29 cellular contexts compared by ENCODE assay signal in genomic region chr1:234632225-234632624, GRCh38. TPM values are rescaled to one million over a fixed set of nuclear protein-coding genes. Genes with fewer than 3 reads are reported as not detected.
DNase-seq lines count a peak whose midpoint lies in the region; FAIRE-seq and TF ChIP-seq lines count a peak whose summit lies in the region.
"Had no signal": no experiment of that assay in that cellular context is flagged by ENCODE, and none has a peak within 500 bp of the region (broad histone marks: within the 10 kb centered on the region; RNA-seq: fewer than 3 reads in every experiment).

No MANE protein-coding gene starts in this region.

- H3K4me3 Mint-ChIP-seq in Caco-2 (ENCODE audit: unreplicated experiment) = no peak overlapping the region
- H3K4me3 Mint-ChIP-seq: activated CD8-positive, alpha-beta T cell treated with anti-CD3 and anti-CD28 coated beads, Interleukin-2, amount 10 ng/mL, durations not matched to agents 7 days and 5 days; activated naive CD8-positive, alpha-beta T cell treated with anti-CD3 and anti-CD28 coated beads, Interleukin-2, amount 50 U/mL, for 24 hours; stimulated activated memory B cell treated with anti-CD40 and anti-IgM and Interleukin-4, amounts not matched to agents 10 μg/mL and 1 μg/mL and 100 μg/mL, for 72 hours; T-helper 1 cell treated with Interleukin-12 subunit alpha and Interleukin-12 subunit beta and Interleukin-4 antibody, amounts not matched to agents 30 μg/mL and 1 μg/mL, for 36 hours had no signal

- dilution Hi-C loops in endothelial cell of umbilical vein (cut with MboI; ENCODE audit: extremely low pct_ligation_motif_present, low sequenced_read_pairs) = no loop called here

- H4K20me1 ChIP-seq in PC-9 (ENCODE audit: insufficient read depth) = no peaks in the 10 kb centered on the region
- H4K20me1 ChIP-seq in endothelial cell of umbilical vein (replicated peaks; ENCODE audit: control insufficient read depth, extremely low read depth, insufficient read depth, low read length) = no peaks in the 10 kb centered on the region
- no peaks in the 10 kb centered on the region for H4K20me1 ChIP-seq in osteoblast (ENCODE audit: insufficient read depth, low read length)

- intact Hi-C loops in Caco-2 (cut with micrococcal nuclease; ENCODE audit: unreplicated experiment) (no loop called here), PC-9 (cut with micrococcal nuclease; ENCODE audit: unreplicated experiment) (loop anchor here (2.0 kb wide), 2 partner anchors 23 to 53 kb away; no protein-coding TSS in a partner anchor), endothelial cell of umbilical vein (cut with micrococcal nuclease) (no loop called here)

- peaks cover 5% of the 10 kb centered on the region for H3K36me3 Mint-ChIP-seq in Caco-2 (ENCODE audit: insufficient read depth, unreplicated experiment)
- H3K36me3 Mint-ChIP-seq: stimulated activated memory B cell treated with anti-CD40 and anti-IgM and Interleukin-4, amounts not matched to agents 10 μg/mL and 1 μg/mL and 100 μg/mL, for 72 hours had no signal

- in situ Hi-C loops in ACHN (cut with HindIII; ENCODE audit: low pct_ligation_motif_present, low pct_unique_long_range_greater_than_20kb, low sequenced_read_pairs) = no loop called here

- H3K27me3 ChIP-seq in Caco-2 (replicated peaks; ENCODE audit: control insufficient read depth, insufficient read depth, low read length) = no peaks in the 10 kb centered on the region
- H3K27me3 ChIP-seq in PC-9 (ENCODE audit: insufficient read depth, low read depth) = no peaks in the 10 kb centered on the region
- no peaks in the 10 kb centered on the region for H3K27me3 ChIP-seq in endothelial cell of umbilical vein (ENCODE audit: control insufficient read depth in 2 of 2, insufficient read depth in 2 of 2, low read length in 2 of 2)
- H3K27me3 ChIP-seq in osteoblast (ENCODE audit: insufficient read depth, low read length) = no peaks in the 10 kb centered on the region
- H3K27me3 ChIP-seq: esophagus squamous epithelium, neutrophil, Peyer's patch, SJCRH30, spleen, testis had no signal

- no peak overlapping the region for H2AFZ ChIP-seq in PC-9
- no peak overlapping the region for H2AFZ ChIP-seq in endothelial cell of umbilical vein (ENCODE audit: low read depth, low read length)
- peak overlapping the region; percentile 49 for H2AFZ ChIP-seq in osteoblast (ENCODE audit: low read length)

- no peaks in the 10 kb centered on the region for H3K9me3 Mint-ChIP-seq in Caco-2 (ENCODE audit: unreplicated experiment)
- H3K9me3 Mint-ChIP-seq: activated naive CD8-positive, alpha-beta T cell treated with anti-CD3 and anti-CD28 coated beads, Interleukin-2, amount 50 U/mL, for 24 hours; stimulated activated memory B cell treated with anti-CD40 and anti-IgM and Interleukin-4, amounts not matched to agents 10 μg/mL and 1 μg/mL and 100 μg/mL, for 72 hours; T-helper 1 cell treated with Interleukin-12 subunit alpha and Interleukin-12 subunit beta and Interleukin-4 antibody, amounts not matched to agents 30 μg/mL and 1 μg/mL, for 36 hours had no signal

- peak overlapping the region; percentile 80 for H3K9ac ChIP-seq in endothelial cell of umbilical vein (replicated peaks; ENCODE audit: extremely low read depth, insufficient read depth, low read length)

- H3F3A ChIP-seq in PC-9 (ENCODE audit: insufficient read depth, low read depth) = peaks cover 33% of the 10 kb centered on the region

- FAIRE-seq in endothelial cell of umbilical vein (lab: Jason Lieb, UNC) = no peak
- FAIRE-seq: D721Med, GM12892 had no signal

- H3K27ac Mint-ChIP-seq in Caco-2 (ENCODE audit: unreplicated experiment) = peak overlapping the region; percentile 76
- H3K27ac Mint-ChIP-seq: activated CD8-positive, alpha-beta T cell treated with anti-CD3 and anti-CD28 coated beads, Interleukin-2, amount 10 ng/mL, durations not matched to agents 7 days and 5 days; activated naive CD8-positive, alpha-beta T cell treated with anti-CD3 and anti-CD28 coated beads, Interleukin-2, amount 50 U/mL, for 24 hours; stimulated activated memory B cell treated with anti-CD40 and anti-IgM and Interleukin-4, amounts not matched to agents 10 μg/mL and 1 μg/mL and 100 μg/mL, for 72 hours; T-helper 1 cell treated with Interleukin-12 subunit alpha and Interleukin-12 subunit beta and Interleukin-4 antibody, amounts not matched to agents 30 μg/mL and 1 μg/mL, for 36 hours had no signal

- H3K9me3 ChIP-seq in Caco-2 (no peaks in the 10 kb centered on the region), PC-9 (ENCODE audit: insufficient read depth, low read depth) (no peaks in the 10 kb centered on the region), endothelial cell of umbilical vein (replicated peaks; ENCODE audit: control insufficient read depth, insufficient read depth, low read length) (no peaks in the 10 kb centered on the region), osteoblast (ENCODE audit: low read depth, low read length) (no peaks in the 10 kb centered on the region)
- H3K9me3 ChIP-seq: esophagus squamous epithelium, neutrophil, Peyer's patch, SJCRH30, spleen, testis had no signal

- POLR2A ChIA-PET in Caco-2 (lab: Charles Lee) (interaction anchor here (0.8 to 1.5 kb wide), 2 partner anchors 15 to 20 kb away, joined by 3 to 9 read pairs; no protein-coding TSS in a partner anchor), PC-9 (lab: Charles Lee; ENCODE audit: unreplicated experiment) (interaction anchor here (0.5 to 1.4 kb wide), 8 partner anchors 12 to 1896 kb away, joined by 3 to 34 read pairs (median 6); no protein-coding TSS in a partner anchor), endothelial cell of umbilical vein (lab: Charles Lee) (interaction anchor here (1.0 to 1.9 kb wide), 4 partner anchors 19 to 92 kb away, joined by 4 to 10 read pairs (median 8); no protein-coding TSS in a partner anchor)

- DNase-seq in Caco-2 = no peak
- DNase-seq in PC-9 = no peak
- DNase-seq in endothelial cell of umbilical vein (ENCODE audit: low read depth, low spot score) = no peak
- no peak for DNase-seq in osteoblast (ENCODE audit: insufficient read length, low spot score, missing footprints)
- no peak for DNase-seq in ACHN
- no peak for DNase-seq in NCI-H2081 (lab: John Stamatoyannopoulos, UW)
- DNase-seq in RPMI8226 = no peak
- DNase-seq in HPDE6-E6E7 (ENCODE audit: extremely low spot score) = no peak
- DNase-seq: activated CD8-positive, alpha-beta T cell treated with anti-CD3 and anti-CD28 coated beads, Interleukin-2, amount 10 ng/mL, durations not matched to agents 7 days and 5 days; activated gamma-delta T cell; activated naive CD8-positive, alpha-beta T cell treated with anti-CD3 and anti-CD28 coated beads, Interleukin-2, amount 50 U/mL, for 24 hours; effector CD8-positive, alpha-beta T cell; esophagus squamous epithelium; islet precursor cell; MM.1S; NCI-H1417 treated with DMSO at 0.1 percent for 48 hours; NCI-H524; NK-92 treated with Interleukin-12 subunit alpha and Interleukin-12 subunit beta, amount 100 ng/mL, for 24 hours; Peyer's patch; SJCRH30; spleen; stimulated activated CD4-positive, alpha-beta T cell treated with anti-CD3 and anti-CD28 coated beads, Interleukin-4, amount 100 ng/mL, for 1 hour; testis had no signal

- no peaks in the 10 kb centered on the region for H3K27me3 Mint-ChIP-seq in Caco-2 (ENCODE audit: insufficient read depth, unreplicated experiment)
- H3K27me3 Mint-ChIP-seq: activated naive CD8-positive, alpha-beta T cell treated with anti-CD3 and anti-CD28 coated beads, Interleukin-2, amount 50 U/mL, for 24 hours; stimulated activated memory B cell treated with anti-CD40 and anti-IgM and Interleukin-4, amounts not matched to agents 10 μg/mL and 1 μg/mL and 100 μg/mL, for 72 hours had no signal

- TF ChIP-seq CTCF in Caco-2 (IDR thresholded peaks at IDR 0.05; ENCODE audit: insufficient read depth in 1 of 2, low read depth in 1 of 2, low read length in 1 of 2, severe bottlenecking in 1 of 2, unreplicated experiment in 1 of 2) (no peak), PC-9 (conservative IDR thresholded peaks at IDR 0.05) (no peak), endothelial cell of umbilical vein (IDR thresholded peaks at IDR 0.05; ENCODE audit: extremely low read depth in 1 of 2, insufficient read depth in 1 of 2, low read depth in 1 of 2, low read length in 2 of 2) (no peak), osteoblast (IDR thresholded peaks at IDR 0.05; ENCODE audit: extremely low read depth, low read depth, low read length) (no peak)

- BruUV-seq in Caco-2 (replicated peaks; lab: Mats Ljungman, UMichigan) (TSS peak; percentile 66), PC-9 (replicated peaks; lab: Mats Ljungman, UMichigan) (TSS peak; percentile 98), endothelial cell of umbilical vein (replicated peaks; lab: Mats Ljungman, UMichigan) (TSS peak; percentile 92)

- no peaks in the 10 kb centered on the region for H3K9me1 ChIP-seq in endothelial cell of umbilical vein (replicated peaks; ENCODE audit: control insufficient read depth, extremely low read depth, insufficient read depth, low read length)

- CTCF ChIA-PET in Caco-2 (lab: Charles Lee) (no interaction called here), PC-9 (lab: Charles Lee) (interaction anchor here (0.6 kb wide), 2 partner anchors 130 to 427 kb away, joined by 3 to 16 read pairs; no protein-coding TSS in a partner anchor), endothelial cell of umbilical vein (lab: Charles Lee) (interaction anchor here (1.0 to 3.2 kb wide), 15 partner anchors 16 to 451 kb away, joined by 3 to 24 read pairs (median 5); partner anchors contain the start of gene IRF2BP2)

- H3K4me1 ChIP-seq in Caco-2 = peaks cover 45% of the 10 kb centered on the region
- peaks cover 38% of the 10 kb centered on the region for H3K4me1 ChIP-seq in PC-9 (replicated peaks; ENCODE audit: insufficient read depth)
- H3K4me1 ChIP-seq in endothelial cell of umbilical vein (ENCODE audit: control insufficient read depth, extremely low read depth, insufficient read depth, low read length) = peaks cover 38% of the 10 kb centered on the region
- H3K4me1 ChIP-seq in osteoblast (ENCODE audit: insufficient read depth, low read length) = peaks cover 42% of the 10 kb centered on the region
- H3K4me1 ChIP-seq: Peyer's patch, spleen, testis had no signal

- H3K36me3 ChIP-seq in Caco-2 (ENCODE audit: control insufficient read depth, insufficient read depth, low read length) (no peaks in the 10 kb centered on the region), PC-9 (ENCODE audit: low read depth) (no peaks in the 10 kb centered on the region), endothelial cell of umbilical vein (ENCODE audit: control insufficient read depth in 2 of 2, extremely low read depth in 1 of 2, insufficient read depth in 2 of 2, low read length in 2 of 2) (no peaks in the 10 kb centered on the region), osteoblast (ENCODE audit: insufficient read depth, low read length) (no peaks in the 10 kb centered on the region)
- H3K36me3 ChIP-seq: esophagus squamous epithelium, neutrophil, Peyer's patch, SJCRH30, spleen had no signal

- peaks cover 44% of the 10 kb centered on the region for H3K4me1 Mint-ChIP-seq in Caco-2 (ENCODE audit: low read depth, unreplicated experiment)
- H3K4me1 Mint-ChIP-seq: activated naive CD8-positive, alpha-beta T cell treated with anti-CD3 and anti-CD28 coated beads, Interleukin-2, amount 50 U/mL, for 24 hours had no signal

- H3K4me3 ChIP-seq in Caco-2 (ENCODE audit: low read depth, low read length) (no peak overlapping the region), PC-9 (no peak overlapping the region), endothelial cell of umbilical vein (replicated peaks in 1 of 3; ENCODE audit: insufficient read depth in 1 of 3, low read depth in 1 of 3, low read length in 3 of 3) (no peak overlapping the region), osteoblast (ENCODE audit: insufficient read depth, low read length) (no peak overlapping the region)
- H3K4me3 ChIP-seq: esophagus squamous epithelium, Peyer's patch, SJCRH30, spleen, testis had no signal

- H3K27ac ChIP-seq in PC-9 = peak overlapping the region; percentile 88
- H3K27ac ChIP-seq in endothelial cell of umbilical vein (ENCODE audit: insufficient read depth, low read depth, low read length) = peak overlapping the region; percentile 95
- H3K27ac ChIP-seq in osteoblast (ENCODE audit: low read depth, low read length) = peak overlapping the region; percentile 83
- H3K27ac ChIP-seq: C4-2B, esophagus squamous epithelium, neutrophil, Peyer's patch, SJCRH30, spleen had no signal

- H3K4me2 ChIP-seq in PC-9 (peak overlapping the region; percentile 64), endothelial cell of umbilical vein (ENCODE audit: insufficient read depth, low read length) (peak overlapping the region; percentile 44), osteoblast (ENCODE audit: insufficient read depth, low read length) (peak overlapping the region; percentile 60)

- no peaks in the 10 kb centered on the region for H3K9me2 ChIP-seq in PC-9 (ENCODE audit: insufficient read depth)

- H3K79me2 ChIP-seq in PC-9 (ENCODE audit: low read depth) (no peaks in the 10 kb centered on the region), endothelial cell of umbilical vein (ENCODE audit: control insufficient read depth, insufficient read depth, low read length) (no peaks in the 10 kb centered on the region), osteoblast (ENCODE audit: insufficient read depth, low read length) (no peaks in the 10 kb centered on the region)

- no peak for TF ChIP-seq POLR2A in endothelial cell of umbilical vein (IDR thresholded peaks at IDR 0.05; ENCODE audit: low read depth, low read length)

RNA-seq across cellular contexts. Expression of gene IRF2BP2, which starts 22.2 kb away (rescaled TPM):
- total RNA-seq in Caco-2 (2022) = 129 and 135 TPM in 2 replicates
- total RNA-seq in PC-9 (2021) = 80.7 and 122 TPM in 2 replicates
- total RNA-seq in endothelial cell of umbilical vein = 109 TPM in 2 replicates
- 65.4 and 66.6 TPM in 2 replicates for polyA plus RNA-seq in endothelial cell of umbilical vein
- 54.8 and 66.0 TPM in 2 replicates for polyA plus RNA-seq in endothelial cell of umbilical vein (2011; cell fraction: cytosol; rRNA removed)
- polyA plus RNA-seq in endothelial cell of umbilical vein (2011; cell fraction: nucleus; rRNA removed) = 154 and 212 TPM in 2 replicates
- 52.6 and 76.5 TPM in 2 replicates for polyA plus RNA-seq in endothelial cell of umbilical vein (2012)
- 57.9 and 61.4 TPM in 2 replicates for polyA minus RNA-seq in endothelial cell of umbilical vein
- 65.2 TPM for polyA minus RNA-seq in endothelial cell of umbilical vein (2011; cell fraction: cytosol; rRNA and poly(A)+ RNA removed)
- polyA minus RNA-seq in endothelial cell of umbilical vein (2011; cell fraction: nucleus; rRNA and poly(A)+ RNA removed) = 78.8 and 129 TPM in 2 replicates
- total RNA-seq in osteoblast = 159 and 172 TPM in 2 replicates
